ENCODE assay signal across 15 cellular contexts in genomic region chr12:47527816-47528215, GRCh38.
DNase-seq lines count a peak whose midpoint lies in the region; ATAC-seq and TF ChIP-seq lines count a peak whose summit lies in the region.
"Had no signal": no experiment of that assay in that cellular context is flagged by ENCODE, and none has a peak within 500 bp of the region (broad histone marks: within the 10 kb centered on the region; RNA-seq: fewer than 3 reads in every experiment).

No MANE protein-coding gene starts in this region.

- H3K9me3 Mint-ChIP-seq in CD4-positive, alpha-beta T cell, result peaks cover 21% of the 10 kb centered on the region
- peaks cover 0 to 48% (median 33%) of the 10 kb centered on the region in 8 donors for H3K9me3 Mint-ChIP-seq in CD4-positive, alpha-beta memory T cell

- no peak overlapping the region for H3K27ac ChIP-seq in GM23248
- H3K27ac ChIP-seq in CD4-positive, alpha-beta T cell (ENCODE audit: low read depth, low read length), result no peak overlapping the region
- no peak overlapping the region for H3K27ac ChIP-seq in CD4-positive, alpha-beta memory T cell (ENCODE audit: low read depth, low read length)
- H3K27ac ChIP-seq: KMS-11 had no signal

- CTCF ChIA-PET in CD4-positive, alpha-beta T cell (lab: Charles Lee), result no interaction called here
- CTCF ChIA-PET in CD4-positive, alpha-beta memory T cell (lab: Charles Lee; ENCODE audit: partially characterized antibody), result no interaction called here

- H4K20me1 ChIP-seq in GM23248 (ENCODE audit: insufficient read depth), result no peaks in the 10 kb centered on the region

- WGBS in GM23248 (ENCODE audit: low coverage in 1 of 2, low lambda C conversion rate in 2 of 2, missing lambda C conversion rate in 2 of 2), 2 experiments, result 0% methylated on average over 1 of the region's 1 CpG

- no peaks in the 10 kb centered on the region for H3K4me1 Mint-ChIP-seq in CD4-positive, alpha-beta T cell (ENCODE audit: low read depth)
- no peaks in the 10 kb centered on the region for H3K4me1 Mint-ChIP-seq in CD4-positive, alpha-beta memory T cell

- peaks cover 6% of the 10 kb centered on the region; the same call in 1 of the 2 replicates for H3K27me3 ChIP-seq in GM23248 (replicated peaks; ENCODE audit: insufficient read depth)
- H3K27me3 ChIP-seq in CD4-positive, alpha-beta T cell (ENCODE audit: control insufficient read depth, insufficient read depth, low read length), result no peaks in the 10 kb centered on the region
- peaks cover 4% of the 10 kb centered on the region for H3K27me3 ChIP-seq in CD4-positive, alpha-beta memory T cell (ENCODE audit: insufficient read depth, low read length)

- POLR2A ChIA-PET in CD4-positive, alpha-beta T cell (lab: Charles Lee), result no interaction called here
- POLR2A ChIA-PET in CD4-positive, alpha-beta memory T cell (lab: Charles Lee; ENCODE audit: partially characterized antibody), result no interaction called here

- H3K4me3 ChIP-seq in GM23248 (no peak overlapping the region), choroid plexus epithelial cell (ENCODE audit: low read depth, low read length) (no peak overlapping the region)
- H3K4me3 ChIP-seq in CD4-positive, alpha-beta memory T cell (ENCODE audit: low read length in 2 of 2), result no peak overlapping the region

- no peaks in the 10 kb centered on the region for H3K79me2 ChIP-seq in GM23248 (ENCODE audit: insufficient read depth)

- DNase-seq in GM23248 (peak; percentile 41), choroid plexus epithelial cell (ENCODE audit: low read depth) (peak; percentile 23), iris pigment epithelial cell (ENCODE audit: low read depth) (peak; percentile 59)
- DNase-seq in CD4-positive, alpha-beta T cell, result no peak
- DNase-seq in CD4-positive, alpha-beta memory T cell, result no peak
- DNase-seq: C1 segment of cervical spinal cord, COR-L47, DMS153, NCI-H1105 treated with DMSO at 0.1 percent for 48 hours, NCI-H187, NCI-H510A, NCI-H82 had no signal

- no peak overlapping the region for H3K4me2 ChIP-seq in GM23248 (ENCODE audit: unreplicated experiment)
- H3K4me2 ChIP-seq: KMS-11 had no signal

- peaks cover 13% of the 10 kb centered on the region for H3K36me3 Mint-ChIP-seq in CD4-positive, alpha-beta T cell (ENCODE audit: low read depth)
- peaks cover 1 to 5% of the 10 kb centered on the region in 2 donors for H3K36me3 Mint-ChIP-seq in CD4-positive, alpha-beta memory T cell

- no peaks in the 10 kb centered on the region for H3K9me2 ChIP-seq in GM23248 (ENCODE audit: insufficient read depth)

- no peak for ATAC-seq in GM18870 (IDR thresholded peaks at IDR 0.05; ENCODE audit: unreplicated experiment)
- ATAC-seq in HG03469 (IDR thresholded peaks at IDR 0.05; ENCODE audit: unreplicated experiment), result no peak
- no peak for ATAC-seq in CD4-positive, alpha-beta T cell (ENCODE audit: poor library complexity)

- H3K4me1 ChIP-seq in GM23248 (ENCODE audit: insufficient read depth), result no peaks in the 10 kb centered on the region
- H3K4me1 ChIP-seq in CD4-positive, alpha-beta memory T cell (ENCODE audit: insufficient read depth, low read length), result no peaks in the 10 kb centered on the region

- no peaks in the 10 kb centered on the region for H3F3A ChIP-seq in GM23248 (ENCODE audit: insufficient read depth)

- no peak overlapping the region for H3K4me3 Mint-ChIP-seq in CD4-positive, alpha-beta T cell
- H3K4me3 Mint-ChIP-seq in CD4-positive, alpha-beta memory T cell, result no peak overlapping the region

- H2AFZ ChIP-seq in GM23248, result no peak overlapping the region

- intact Hi-C loops in CD4-positive, alpha-beta T cell (cut with DNase I, micrococcal nuclease), result no loop called here
- intact Hi-C loops in CD4-positive, alpha-beta memory T cell (cut with micrococcal nuclease), result no loop called here

- H3K27me3 Mint-ChIP-seq in CD4-positive, alpha-beta T cell, result peaks cover 8% of the 10 kb centered on the region
- peaks cover 4 to 10% of the 10 kb centered on the region in 2 donors for H3K27me3 Mint-ChIP-seq in CD4-positive, alpha-beta memory T cell

- H3K27ac Mint-ChIP-seq in CD4-positive, alpha-beta T cell, result no peak overlapping the region
- H3K27ac Mint-ChIP-seq in CD4-positive, alpha-beta memory T cell, result no peak overlapping the region

- H3K9ac ChIP-seq in GM23248, result no peak overlapping the region
- H3K9ac ChIP-seq: KMS-11 had no signal

- no peaks in the 10 kb centered on the region for H3K36me3 ChIP-seq in GM23248 (ENCODE audit: low read depth)
- H3K36me3 ChIP-seq in CD4-positive, alpha-beta memory T cell (ENCODE audit: insufficient read depth, low read length), result no peaks in the 10 kb centered on the region

- TF ChIP-seq CTCF in choroid plexus epithelial cell (conservative IDR thresholded peaks at IDR 0.05; ENCODE audit: low read depth, low read length), result no peak
- TF ChIP-seq CTCF in CD4-positive, alpha-beta T cell (IDR thresholded peaks at IDR 0.05), result no peak

- no peaks in the 10 kb centered on the region for H3K9me3 ChIP-seq in GM23248 (ENCODE audit: low read depth)
- peaks cover 20% of the 10 kb centered on the region for H3K9me3 ChIP-seq in CD4-positive, alpha-beta T cell (ENCODE audit: control insufficient read depth, low read length)
- no peaks in the 10 kb centered on the region for H3K9me3 ChIP-seq in CD4-positive, alpha-beta memory T cell (ENCODE audit: control insufficient read depth in 1 of 2, low read length in 2 of 2)

- in situ Hi-C loops in GM23248 (cut with MboI), result no loop called here

Comparison
In these comparisons a context has a peak if more than half of its experiments do, and no peak if none do; other contexts are left out.
1. DNase-seq: peak in GM23248 (single experiment), choroid plexus epithelial cell (single experiment) and iris pigment epithelial cell (single experiment); none in CD4-positive, alpha-beta T cell (0 of 10) and CD4-positive, alpha-beta memory T cell (0 of 5).